In the genomic region with DNA sequence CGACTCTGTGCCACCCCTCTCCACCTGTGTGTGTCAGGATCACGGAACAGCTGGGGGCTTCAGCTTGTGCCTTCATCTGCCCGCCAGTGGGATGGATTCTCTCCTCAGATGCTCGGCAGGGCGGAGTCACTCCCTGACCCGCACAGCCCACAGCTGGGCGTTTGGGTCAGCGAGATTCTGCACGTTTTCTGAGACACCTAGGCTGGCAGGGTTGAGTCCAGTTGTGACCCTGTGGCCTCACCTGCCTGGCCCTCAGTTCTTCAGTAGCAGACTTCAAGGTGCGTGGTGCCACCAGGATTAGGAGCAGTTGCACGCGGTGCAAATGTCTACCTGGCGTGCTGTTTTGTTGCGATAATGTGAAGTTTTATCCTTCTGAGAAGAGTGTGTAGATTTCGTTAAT, we compare ENCODE assay signal across 21 cellular contexts.
"Had no signal": no experiment of that assay in that cellular context is flagged by ENCODE, and none has a peak within 500 bp of the region (broad histone marks: within the 10 kb centered on the region; RNA-seq: fewer than 3 reads in every experiment).

No MANE protein-coding gene starts in this region.

- H3K27me3 Mint-ChIP-seq: memory B cell; naive B cell; natural killer cell treated with Interleukin-12 subunit alpha and Interleukin-12 subunit beta and Interleukin-15 and Interleukin-18, amount 100 ng/mL, for 72 hours; stimulated activated naive CD8-positive, alpha-beta T cell treated with anti-CD3 and anti-CD28 coated beads, Interleukin-15, Interleukin-2, amounts not matched to agents 100 ng/mL and 50 ng/mL, for 24 hours; type B pancreatic cell had no signal

- H3K9me3 Mint-ChIP-seq: immature natural killer cell; memory B cell; mesothelial cell of epicardium; naive B cell; natural killer cell treated with Interleukin-12 subunit alpha and Interleukin-12 subunit beta and Interleukin-15 and Interleukin-18, amount 100 ng/mL, for 72 hours; stimulated activated naive CD8-positive, alpha-beta T cell treated with anti-CD3 and anti-CD28 coated beads, Interleukin-15, Interleukin-2, amounts not matched to agents 100 ng/mL and 50 ng/mL, for 24 hours; type B pancreatic cell had no signal

- DNase-seq: heart left ventricle; hypothalamus; immature natural killer cell; kidney; left colon; left ventricle myocardium inferior; naive B cell; nucleus accumbens; pancreas; retina; stimulated activated CD4-positive, alpha-beta T cell treated with anti-CD3 and anti-CD28 coated beads, Interleukin-12 subunit alpha, Interleukin-12 subunit beta, amount 100 ng/mL, for 4 hours; stimulated activated CD4-positive, alpha-beta T cell treated with anti-CD3 and anti-CD28 coated beads, Interleukin-15, amount 100 ng/mL, for 24 hours; stimulated activated CD4-positive, alpha-beta T cell treated with anti-CD3 and anti-CD28 coated beads, Interleukin-2, amount 100 ng/mL, for 24 hours; stimulated activated CD4-positive, alpha-beta T cell treated with anti-CD3 and anti-CD28 coated beads, Interleukin-4, amount 100 ng/mL, for 1 hour; stimulated activated naive CD4-positive, alpha-beta T cell had no signal

- H3K4me3 Mint-ChIP-seq: immature natural killer cell; memory B cell; mesothelial cell of epicardium; natural killer cell treated with Interleukin-12 subunit alpha and Interleukin-12 subunit beta and Interleukin-15 and Interleukin-18, amount 100 ng/mL, for 72 hours; stimulated activated naive CD8-positive, alpha-beta T cell treated with anti-CD3 and anti-CD28 coated beads, Interleukin-15, Interleukin-2, amounts not matched to agents 100 ng/mL and 50 ng/mL, for 24 hours; type B pancreatic cell had no signal

- ATAC-seq: heart left ventricle; left colon; natural killer cell treated with Interleukin-12 subunit alpha and Interleukin-12 subunit beta and Interleukin-15 and Interleukin-18, amount 100 ng/mL, for 72 hours; pancreas; right cardiac atrium had no signal

- H3K27ac Mint-ChIP-seq: mesothelial cell of epicardium; natural killer cell treated with Interleukin-12 subunit alpha and Interleukin-12 subunit beta and Interleukin-15 and Interleukin-18, amount 100 ng/mL, for 72 hours; stimulated activated naive CD8-positive, alpha-beta T cell treated with anti-CD3 and anti-CD28 coated beads, Interleukin-15, Interleukin-2, amounts not matched to agents 100 ng/mL and 50 ng/mL, for 24 hours; type B pancreatic cell had no signal
